In the genomic region with DNA sequence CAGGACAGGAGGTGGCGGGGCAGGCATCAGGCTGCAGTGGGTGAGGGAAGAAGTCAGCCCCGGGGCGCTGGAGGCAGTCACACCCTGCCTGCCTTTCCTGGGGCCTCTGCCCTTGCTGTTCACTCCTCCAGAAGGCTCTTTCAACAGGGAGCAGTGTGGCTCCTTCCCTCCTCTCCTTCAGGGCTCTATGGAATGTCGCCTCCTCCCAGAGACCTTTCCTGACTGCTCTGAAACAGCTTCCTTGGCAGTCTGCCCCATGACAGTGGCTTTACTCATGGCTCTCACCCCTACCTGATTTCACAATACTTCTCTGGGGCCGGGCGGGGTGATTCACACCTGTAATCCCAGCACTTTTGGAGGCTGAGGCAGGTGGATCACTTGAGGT, we compare ENCODE assay signal across 8 cellular contexts. TPM values are rescaled to one million over a fixed set of nuclear protein-coding genes. Genes with fewer than 3 reads are reported as not detected.
DNase-seq lines count a peak whose midpoint lies in the region; FAIRE-seq and TF ChIP-seq lines count a peak whose summit lies in the region.

No MANE protein-coding gene starts in this region.

- H3K27ac Mint-ChIP-seq in activated T-helper 2 cell treated with anti-CD3 and anti-CD28 coated beads, Interferon-gamma antibody, Interleukin-2, Interleukin-4, amounts not matched to agents 10 μg/mL and 5 μg/mL and 100 μg/mL, durations not matched to agents 14 hours and 24 hours and 36 hours, result peak overlapping the region; percentile 86
- H3K27ac Mint-ChIP-seq in type B pancreatic cell, result peak overlapping the region; percentile 84

- no peaks in the 10 kb centered on the region for H3K27me3 Mint-ChIP-seq in activated T-helper 2 cell treated with anti-CD3 and anti-CD28 coated beads, Interferon-gamma antibody, Interleukin-2, Interleukin-4, amounts not matched to agents 10 μg/mL and 5 μg/mL and 100 μg/mL, durations not matched to agents 14 hours and 24 hours and 36 hours (ENCODE audit: low read depth)
- H3K27me3 Mint-ChIP-seq in type B pancreatic cell, result no peaks in the 10 kb centered on the region

- FAIRE-seq in frontal cortex (lab: Jason Lieb, UNC), result no peak

- peaks cover 72% of the 10 kb centered on the region for H3K4me1 Mint-ChIP-seq in activated T-helper 2 cell treated with anti-CD3 and anti-CD28 coated beads, Interferon-gamma antibody, Interleukin-2, Interleukin-4, amounts not matched to agents 10 μg/mL and 5 μg/mL and 100 μg/mL, durations not matched to agents 14 hours and 24 hours and 36 hours (ENCODE audit: low read depth)
- peaks cover 25% of the 10 kb centered on the region for H3K4me1 Mint-ChIP-seq in type B pancreatic cell (ENCODE audit: unreplicated experiment)

- H3K9me3 Mint-ChIP-seq in activated T-helper 2 cell treated with anti-CD3 and anti-CD28 coated beads, Interferon-gamma antibody, Interleukin-2, Interleukin-4, amounts not matched to agents 10 μg/mL and 5 μg/mL and 100 μg/mL, durations not matched to agents 14 hours and 24 hours and 36 hours, result no peaks in the 10 kb centered on the region
- H3K9me3 Mint-ChIP-seq in type B pancreatic cell, result no peaks in the 10 kb centered on the region

- peaks cover 75% of the 10 kb centered on the region for H3K36me3 Mint-ChIP-seq in activated T-helper 2 cell treated with anti-CD3 and anti-CD28 coated beads, Interferon-gamma antibody, Interleukin-2, Interleukin-4, amounts not matched to agents 10 μg/mL and 5 μg/mL and 100 μg/mL, durations not matched to agents 14 hours and 24 hours and 36 hours (ENCODE audit: low read depth)
- H3K36me3 Mint-ChIP-seq in type B pancreatic cell, result no peaks in the 10 kb centered on the region

- H3K4me3 Mint-ChIP-seq in activated T-helper 2 cell treated with anti-CD3 and anti-CD28 coated beads, Interferon-gamma antibody, Interleukin-2, Interleukin-4, amounts not matched to agents 10 μg/mL and 5 μg/mL and 100 μg/mL, durations not matched to agents 14 hours and 24 hours and 36 hours (ENCODE audit: low read depth), result peak overlapping the region; percentile 17
- H3K4me3 Mint-ChIP-seq in type B pancreatic cell, result no peak overlapping the region

- no peak for TF ChIP-seq CTCF in type B pancreatic cell (conservative IDR thresholded peaks at IDR 0.05)

- intact Hi-C loops in activated T-helper 2 cell treated with anti-CD3 and anti-CD28 coated beads, Interferon-gamma antibody, Interleukin-2, Interleukin-4, amounts not matched to agents 10 μg/mL and 5 μg/mL and 100 μg/mL, durations not matched to agents 14 hours and 24 hours and 36 hours (cut with micrococcal nuclease), result loop anchor here (10.0 kb wide), 1 partner anchor 378 kb away; no protein-coding TSS in a partner anchor

- DNase-seq in stimulated activated CD4-positive, alpha-beta T cell treated with anti-CD3 and anti-CD28 coated beads, Interleukin-1b, Interleukin-23, amount 100 ng/mL, for 48 hours, result peak; percentile 69
- DNase-seq in stimulated activated CD4-positive, alpha-beta T cell treated with anti-CD3 and anti-CD28 coated beads, Interleukin-2, amount 100 ng/mL, for 48 hours, result no peak
- no peak for DNase-seq in activated T-helper 2 cell treated with anti-CD3 and anti-CD28 coated beads, Interferon-gamma antibody, Interleukin-2, Interleukin-4, amounts not matched to agents 10 μg/mL and 5 μg/mL and 100 μg/mL, durations not matched to agents 14 hours and 24 hours and 36 hours (ENCODE audit: low spot score)
- peak; percentile 72 for DNase-seq in hepatic stellate cell (ENCODE audit: low spot score)
- DNase-seq in type B pancreatic cell (ENCODE audit: extremely low spot score, unreplicated experiment), result no peak
- DNase-seq in NCI-H2107 treated with DMSO at 0.1 percent for 48 hours (lab: John Stamatoyannopoulos, UW; ENCODE audit: unreplicated experiment), result no peak
- no peak for DNase-seq in frontal cortex (ENCODE audit: low spot score in 2 of 2)
- no peak for DNase-seq in epidermal melanocyte (ENCODE audit: insufficient read length, low spot score)

RNA-seq across cellular contexts. Expression of a gene that starts 7.1 kb away (rescaled TPM):
- total RNA-seq in activated T-helper 2 cell treated with anti-CD3 and anti-CD28 coated beads, Interferon-gamma antibody, Interleukin-2, Interleukin-4, amounts not matched to agents 10 μg/mL and 5 μg/mL and 100 μg/mL, durations not matched to agents 14 hours and 24 hours and 36 hours, result 115 and 119 TPM in 2 replicates
- total RNA-seq in type B pancreatic cell (ENCODE audit: low replicate concordance) (24.9 and 26.0 TPM in 2 replicates), frontal cortex (13.0 TPM)

RNA-seq across cellular contexts. Expression of a gene that starts 17.4 kb away (rescaled TPM):
- 23.3 and 24.0 TPM in 2 replicates for total RNA-seq in activated T-helper 2 cell treated with anti-CD3 and anti-CD28 coated beads, Interferon-gamma antibody, Interleukin-2, Interleukin-4, amounts not matched to agents 10 μg/mL and 5 μg/mL and 100 μg/mL, durations not matched to agents 14 hours and 24 hours and 36 hours
- 28.4 and 34.2 TPM in 2 replicates for total RNA-seq in type B pancreatic cell (ENCODE audit: low replicate concordance)
- 2.4 TPM for total RNA-seq in frontal cortex

Comparison
In these comparisons a context has a peak if more than half of its experiments do, and no peak if none do; other contexts are left out.
1. DNase-seq: peak in stimulated activated CD4-positive, alpha-beta T cell treated with anti-CD3 and anti-CD28 coated beads, Interleukin-1b, Interleukin-23, amount 100 ng/mL, for 48 hours (single experiment) and hepatic stellate cell (single experiment); none in stimulated activated CD4-positive, alpha-beta T cell treated with anti-CD3 and anti-CD28 coated beads, Interleukin-2, amount 100 ng/mL, for 48 hours (0 of 2), activated T-helper 2 cell treated with anti-CD3 and anti-CD28 coated beads, Interferon-gamma antibody, Interleukin-2, Interleukin-4, amounts not matched to agents 10 μg/mL and 5 μg/mL and 100 μg/mL, durations not matched to agents 14 hours and 24 hours and 36 hours (single experiment), type B pancreatic cell (single experiment), NCI-H2107 treated with DMSO at 0.1 percent for 48 hours (single experiment), frontal cortex (0 of 2) and epidermal melanocyte (single experiment).